ENCODE assay signal across 1 cellular context in the genomic region with DNA sequence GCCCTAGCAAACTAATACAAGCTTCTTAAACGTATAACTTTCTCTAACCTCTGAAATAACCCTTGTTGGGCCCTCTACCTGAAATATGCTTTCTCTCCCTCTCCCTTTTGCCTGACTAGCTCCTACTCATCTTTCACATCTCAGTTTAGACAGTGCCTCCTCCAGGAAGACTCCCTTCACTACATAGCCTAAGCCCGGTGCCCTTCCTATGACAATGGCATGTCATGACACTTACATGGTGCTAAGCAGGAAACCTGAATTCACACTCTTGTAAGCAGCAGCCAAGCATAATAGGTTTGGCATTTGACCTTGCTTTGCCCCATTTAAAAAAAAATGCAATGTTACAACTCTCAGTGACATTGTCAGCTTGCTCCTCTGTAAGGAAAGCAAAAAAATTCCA.
TF ChIP-seq lines count a peak whose summit lies in the region.

No MANE protein-coding gene starts in this region.

TF ChIP-seq in HepG2, 621 proteins besides CTCF, POLR2A, EP300 and RAD21:
- TF ChIP-seq ZMYM2 (CRISPR knock-in tag; IDR thresholded peaks at IDR 0.05) = no peak
- TF ChIP-seq, protein P1, sequence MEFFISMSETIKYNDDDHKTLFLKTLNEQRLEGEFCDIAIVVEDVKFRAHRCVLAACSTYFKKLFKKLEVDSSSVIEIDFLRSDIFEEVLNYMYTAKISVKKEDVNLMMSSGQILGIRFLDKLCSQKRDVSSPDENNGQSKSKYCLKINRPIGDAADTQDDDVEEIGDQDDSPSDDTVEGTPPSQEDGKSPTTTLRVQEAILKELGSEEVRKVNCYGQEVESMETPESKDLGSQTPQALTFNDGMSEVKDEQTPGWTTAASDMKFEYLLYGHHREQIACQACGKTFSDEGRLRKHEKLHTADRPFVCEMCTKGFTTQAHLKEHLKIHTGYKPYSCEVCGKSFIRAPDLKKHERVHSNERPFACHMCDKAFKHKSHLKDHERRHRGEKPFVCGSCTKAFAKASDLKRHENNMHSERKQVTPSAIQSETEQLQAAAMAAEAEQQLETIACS (CRISPR knock-in tag; IDR thresholded peaks at IDR 0.05) = no peak
- TF ChIP-seq RORA (CRISPR knock-in tag; IDR thresholded peaks at IDR 0.05) = no peak
- TF ChIP-seq NONO (IDR thresholded peaks at IDR 0.05) = no peak
- no peak for TF ChIP-seq NONO (CRISPR knock-in tag; conservative IDR thresholded peaks at IDR 0.05)
- TF ChIP-seq, protein P2, sequence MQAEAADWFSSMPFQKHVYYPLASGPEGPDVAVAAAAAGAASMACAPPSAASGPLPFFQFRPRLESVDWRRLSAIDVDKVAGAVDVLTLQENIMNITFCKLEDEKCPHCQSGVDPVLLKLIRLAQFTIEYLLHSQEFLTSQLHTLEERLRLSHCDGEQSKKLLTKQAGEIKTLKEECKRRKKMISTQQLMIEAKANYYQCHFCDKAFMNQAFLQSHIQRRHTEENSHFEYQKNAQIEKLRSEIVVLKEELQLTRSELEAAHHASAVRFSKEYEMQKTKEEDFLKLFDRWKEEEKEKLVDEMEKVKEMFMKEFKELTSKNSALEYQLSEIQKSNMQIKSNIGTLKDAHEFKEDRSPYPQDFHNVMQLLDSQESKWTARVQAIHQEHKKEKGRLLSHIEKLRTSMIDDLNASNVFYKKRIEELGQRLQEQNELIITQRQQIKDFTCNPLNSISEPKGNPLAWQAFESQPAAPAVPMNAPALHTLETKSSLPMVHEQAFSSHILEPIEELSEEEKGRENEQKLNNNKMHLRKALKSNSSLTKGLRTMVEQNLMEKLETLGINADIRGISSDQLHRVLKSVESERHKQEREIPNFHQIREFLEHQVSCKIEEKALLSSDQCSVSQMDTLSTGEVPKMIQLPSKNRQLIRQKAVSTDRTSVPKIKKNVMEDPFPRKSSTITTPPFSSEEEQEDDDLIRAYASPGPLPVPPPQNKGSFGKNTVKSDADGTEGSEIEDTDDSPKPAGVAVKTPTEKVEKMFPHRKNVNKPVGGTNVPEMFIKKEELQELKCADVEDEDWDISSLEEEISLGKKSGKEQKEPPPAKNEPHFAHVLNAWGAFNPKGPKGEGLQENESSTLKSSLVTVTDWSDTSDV (CRISPR knock-in tag; IDR thresholded peaks at IDR 0.05) = no peak
- no peak for TF ChIP-seq ZKSCAN8 (CRISPR knock-in tag; IDR thresholded peaks at IDR 0.05; ENCODE audit: borderline replicate concordance)
- TF ChIP-seq, protein P3, sequence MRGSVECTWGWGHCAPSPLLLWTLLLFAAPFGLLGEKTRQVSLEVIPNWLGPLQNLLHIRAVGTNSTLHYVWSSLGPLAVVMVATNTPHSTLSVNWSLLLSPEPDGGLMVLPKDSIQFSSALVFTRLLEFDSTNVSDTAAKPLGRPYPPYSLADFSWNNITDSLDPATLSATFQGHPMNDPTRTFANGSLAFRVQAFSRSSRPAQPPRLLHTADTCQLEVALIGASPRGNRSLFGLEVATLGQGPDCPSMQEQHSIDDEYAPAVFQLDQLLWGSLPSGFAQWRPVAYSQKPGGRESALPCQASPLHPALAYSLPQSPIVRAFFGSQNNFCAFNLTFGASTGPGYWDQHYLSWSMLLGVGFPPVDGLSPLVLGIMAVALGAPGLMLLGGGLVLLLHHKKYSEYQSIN (CRISPR knock-in tag; IDR thresholded peaks at IDR 0.05; ENCODE audit: borderline replicate concordance) = no peak
- TF ChIP-seq ZNF746 (CRISPR knock-in tag; IDR thresholded peaks at IDR 0.05) = no peak
- TF ChIP-seq CC2D1A (CRISPR knock-in tag; IDR thresholded peaks at IDR 0.05) = no peak
- no peak for TF ChIP-seq ZNF777 (CRISPR knock-in tag; IDR thresholded peaks at IDR 0.05)
- TF ChIP-seq KLF12 (CRISPR knock-in tag; IDR thresholded peaks at IDR 0.05; ENCODE audit: borderline replicate concordance) = no peak
- TF ChIP-seq, protein P4, sequence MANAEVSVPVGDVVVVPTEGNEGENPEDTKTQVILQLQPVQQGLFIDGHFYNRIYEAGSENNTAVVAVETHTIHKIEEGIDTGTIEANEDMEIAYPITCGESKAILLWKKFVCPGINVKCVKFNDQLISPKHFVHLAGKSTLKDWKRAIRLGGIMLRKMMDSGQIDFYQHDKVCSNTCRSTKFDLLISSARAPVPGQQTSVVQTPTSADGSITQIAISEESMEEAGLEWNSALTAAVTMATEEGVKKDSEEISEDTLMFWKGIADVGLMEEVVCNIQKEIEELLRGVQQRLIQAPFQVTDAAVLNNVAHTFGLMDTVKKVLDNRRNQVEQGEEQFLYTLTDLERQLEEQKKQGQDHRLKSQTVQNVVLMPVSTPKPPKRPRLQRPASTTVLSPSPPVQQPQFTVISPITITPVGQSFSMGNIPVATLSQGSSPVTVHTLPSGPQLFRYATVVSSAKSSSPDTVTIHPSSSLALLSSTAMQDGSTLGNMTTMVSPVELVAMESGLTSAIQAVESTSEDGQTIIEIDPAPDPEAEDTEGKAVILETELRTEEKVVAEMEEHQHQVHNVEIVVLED (CRISPR knock-in tag; IDR thresholded peaks at IDR 0.05; ENCODE audit: borderline replicate concordance) = no peak
- TF ChIP-seq EED (CRISPR knock-in tag; IDR thresholded peaks at IDR 0.05) = no peak
TF ChIP-seq in HepG2: peak in this region for 0.
